In the genomic region with DNA sequence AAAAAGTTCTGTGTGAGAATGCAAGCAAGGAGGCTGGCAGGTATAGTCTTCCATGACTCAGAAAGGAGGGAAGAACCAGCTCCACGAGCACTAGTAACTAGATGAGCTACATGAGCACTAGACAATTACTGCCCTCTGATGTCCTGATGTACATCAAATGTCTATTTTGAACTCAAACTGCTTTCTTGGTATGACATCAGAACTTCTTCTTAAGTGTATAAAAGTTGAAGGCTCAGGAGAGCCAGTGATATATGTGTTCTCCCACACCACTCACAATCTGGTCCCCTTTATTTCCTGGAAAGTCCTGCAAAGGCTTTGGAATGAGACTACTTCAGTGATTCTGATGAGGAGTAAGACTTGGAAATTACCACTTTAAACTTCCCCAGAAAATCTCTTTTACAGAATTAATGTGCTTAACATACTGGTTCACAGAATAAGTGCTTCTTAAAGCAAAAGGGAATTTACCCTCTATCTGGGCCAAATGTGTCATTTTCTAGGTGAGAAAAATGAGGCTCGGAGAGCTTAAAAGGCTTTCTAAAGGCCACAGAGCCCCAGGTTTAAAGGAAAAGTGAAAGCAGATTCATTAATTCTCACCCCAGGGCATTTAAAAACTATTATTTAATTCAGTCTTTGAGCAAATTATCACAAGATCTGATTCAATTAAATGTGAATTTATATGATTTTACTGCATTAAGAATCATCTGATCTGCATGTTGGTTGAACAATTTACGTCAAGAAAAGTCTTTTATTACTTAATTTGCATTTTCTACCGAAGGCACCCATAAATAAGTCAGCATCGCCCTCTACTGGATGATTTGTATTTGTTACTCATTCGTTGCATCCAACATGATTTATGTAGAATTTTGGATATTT, we compare ENCODE assay signal across 8 cellular contexts. TPM values are rescaled to one million over a fixed set of nuclear protein-coding genes. Genes with fewer than 3 reads are reported as not detected.
DNase-seq lines count a peak whose midpoint lies in the region; ATAC-seq and TF ChIP-seq lines count a peak whose summit lies in the region.

No MANE protein-coding gene starts in this region.

- no peaks in the 10 kb centered on the region for H3K27me3 ChIP-seq in heart left ventricle
- no peaks in the 10 kb centered on the region for H3K27me3 ChIP-seq in psoas muscle (ENCODE audit: insufficient read depth in 3 of 3, low read length in 2 of 3)

- peaks cover 2% of the 10 kb centered on the region for H3K27me3 Mint-ChIP-seq in activated T-helper 2 cell treated with anti-CD3 and anti-CD28 coated beads, Interferon-gamma antibody, Interleukin-2, Interleukin-4, amounts not matched to agents 10 μg/mL and 5 μg/mL and 100 μg/mL, durations not matched to agents 14 hours and 24 hours and 36 hours (ENCODE audit: low read depth)

- no peaks in the 10 kb centered on the region for H3K36me3 Mint-ChIP-seq in activated T-helper 2 cell treated with anti-CD3 and anti-CD28 coated beads, Interferon-gamma antibody, Interleukin-2, Interleukin-4, amounts not matched to agents 10 μg/mL and 5 μg/mL and 100 μg/mL, durations not matched to agents 14 hours and 24 hours and 36 hours (ENCODE audit: low read depth)

- WGBS in heart left ventricle, 4 donors = 7 to 11% (median 9%) methylated on average over 6 of the region's 6 CpGs
- 1 to 2% (median 1%) methylated on average over 6 of the region's 6 CpGs for WGBS in psoas muscle, 3 donors

- H3K4me3 Mint-ChIP-seq in activated T-helper 2 cell treated with anti-CD3 and anti-CD28 coated beads, Interferon-gamma antibody, Interleukin-2, Interleukin-4, amounts not matched to agents 10 μg/mL and 5 μg/mL and 100 μg/mL, durations not matched to agents 14 hours and 24 hours and 36 hours (ENCODE audit: low read depth) = peak overlapping the region; percentile 63

- H3K9me3 ChIP-seq in heart left ventricle (peaks cover 0 to 16% (median 0%) of the 10 kb centered on the region in 12 donors), psoas muscle (no peaks in the 10 kb centered on the region)

- peak overlapping the region in 11 of 12 donors; percentile 21 to 60 (median 47) for H3K4me3 ChIP-seq in heart left ventricle
- peak overlapping the region; percentile 65 for H3K4me3 ChIP-seq in psoas muscle

- intact Hi-C loops in activated T-helper 2 cell treated with anti-CD3 and anti-CD28 coated beads, Interferon-gamma antibody, Interleukin-2, Interleukin-4, amounts not matched to agents 10 μg/mL and 5 μg/mL and 100 μg/mL, durations not matched to agents 14 hours and 24 hours and 36 hours (cut with micrococcal nuclease) = loop anchor here (1.0 to 10.0 kb wide), 7 partner anchors 19 to 679 kb away; a partner anchor contains a TSS
- intact Hi-C loops in heart left ventricle (cut with DNase I) = loop anchor here (1.0 to 10.0 kb wide), 12 partner anchors 117 to 699 kb away; a partner anchor contains a TSS
- intact Hi-C loops in psoas muscle (cut with DNase I) = loop anchor here (1.0 to 10.0 kb wide), 4 partner anchors 119 to 679 kb away; no protein-coding TSS in a partner anchor

- H3K27ac ChIP-seq in heart left ventricle = peak overlapping the region in 8 of 12 donors; percentile 13 to 52 (median 38)
- peak overlapping the region; percentile 69 for H3K27ac ChIP-seq in psoas muscle

- peaks cover 0 to 9% (median 0%) of the 10 kb centered on the region in 12 donors for H3K4me1 ChIP-seq in heart left ventricle
- H3K4me1 ChIP-seq in psoas muscle = peaks cover 28% of the 10 kb centered on the region

- H3K27ac Mint-ChIP-seq in activated T-helper 2 cell treated with anti-CD3 and anti-CD28 coated beads, Interferon-gamma antibody, Interleukin-2, Interleukin-4, amounts not matched to agents 10 μg/mL and 5 μg/mL and 100 μg/mL, durations not matched to agents 14 hours and 24 hours and 36 hours = peak overlapping the region; percentile 66

- DNase-seq in CD1c-positive myeloid dendritic cell (ENCODE audit: extremely low spot score) = peak; percentile 86
- DNase-seq in NCI-H510A (lab: John Stamatoyannopoulos, UW) = peak; percentile 24
- no peak for DNase-seq in activated T-helper 2 cell treated with anti-CD3 and anti-CD28 coated beads, Interferon-gamma antibody, Interleukin-2, Interleukin-4, amounts not matched to agents 10 μg/mL and 5 μg/mL and 100 μg/mL, durations not matched to agents 14 hours and 24 hours and 36 hours (ENCODE audit: low spot score)
- no peak for DNase-seq in heart left ventricle
- DNase-seq in psoas muscle = no peak
- DNase-seq in stimulated activated CD4-positive, alpha-beta T cell treated with anti-CD3 and anti-CD28 coated beads, Interleukin-2, amount 100 ng/mL, for 24 hours = no peak

- no peaks in the 10 kb centered on the region for H3K36me3 ChIP-seq in heart left ventricle
- H3K36me3 ChIP-seq in psoas muscle (ENCODE audit: insufficient read depth in 1 of 2, low read depth in 1 of 2) = no peaks in the 10 kb centered on the region

- peaks cover 14% of the 10 kb centered on the region for H3K4me1 Mint-ChIP-seq in activated T-helper 2 cell treated with anti-CD3 and anti-CD28 coated beads, Interferon-gamma antibody, Interleukin-2, Interleukin-4, amounts not matched to agents 10 μg/mL and 5 μg/mL and 100 μg/mL, durations not matched to agents 14 hours and 24 hours and 36 hours (ENCODE audit: low read depth)

- ATAC-seq in GM18867 (IDR thresholded peaks at IDR 0.05; ENCODE audit: unreplicated experiment) (peak; percentile 59), HG03342 (IDR thresholded peaks at IDR 0.05; ENCODE audit: unreplicated experiment) (peak; percentile 49), heart left ventricle (peak in 2 of 4 donors; percentile 52 to 71), psoas muscle (peak in 3 of 4 donors; percentile 53 to 57 (median 56))

- no peak for TF ChIP-seq POLR2A in heart left ventricle (IDR thresholded peaks at IDR 0.05)

- H3K9me3 Mint-ChIP-seq in activated T-helper 2 cell treated with anti-CD3 and anti-CD28 coated beads, Interferon-gamma antibody, Interleukin-2, Interleukin-4, amounts not matched to agents 10 μg/mL and 5 μg/mL and 100 μg/mL, durations not matched to agents 14 hours and 24 hours and 36 hours = peaks cover 6% of the 10 kb centered on the region

- TF ChIP-seq CTCF in heart left ventricle (IDR thresholded peaks at IDR 0.05) = peak; percentile 58 to 89 (median 78)
- peak; percentile 91 for TF ChIP-seq CTCF in psoas muscle (IDR thresholded peaks at IDR 0.05)

RNA-seq across cellular contexts. Expression of a gene that starts 18.8 kb away (rescaled TPM):
- total RNA-seq in activated T-helper 2 cell treated with anti-CD3 and anti-CD28 coated beads, Interferon-gamma antibody, Interleukin-2, Interleukin-4, amounts not matched to agents 10 μg/mL and 5 μg/mL and 100 μg/mL, durations not matched to agents 14 hours and 24 hours and 36 hours = 52.9 and 55.8 TPM in 2 replicates
- total RNA-seq in heart left ventricle (10 to 100 TPM; 27.9 to 76.6 (median 40.2) TPM), psoas muscle (100 to 1,000 TPM; 239 to 605 (median 497) TPM)
- polyA plus RNA-seq in heart left ventricle (10 to 100 TPM; 40.5 to 89.3 TPM), psoas muscle (100 to 1,000 TPM; 374 to 743 (median 492) TPM)

Comparison
In these comparisons a context has a peak if more than half of its experiments do, and no peak if none do; other contexts are left out.
1. DNase-seq: peak in CD1c-positive myeloid dendritic cell (single experiment) and NCI-H510A (single experiment); none in activated T-helper 2 cell treated with anti-CD3 and anti-CD28 coated beads, Interferon-gamma antibody, Interleukin-2, Interleukin-4, amounts not matched to agents 10 μg/mL and 5 μg/mL and 100 μg/mL, durations not matched to agents 14 hours and 24 hours and 36 hours (single experiment), heart left ventricle (0 of 5), psoas muscle (0 of 2) and stimulated activated CD4-positive, alpha-beta T cell treated with anti-CD3 and anti-CD28 coated beads, Interleukin-2, amount 100 ng/mL, for 24 hours (0 of 2).